Comparison of ENCODE assay signal across 8 cellular contexts in the genomic region with DNA sequence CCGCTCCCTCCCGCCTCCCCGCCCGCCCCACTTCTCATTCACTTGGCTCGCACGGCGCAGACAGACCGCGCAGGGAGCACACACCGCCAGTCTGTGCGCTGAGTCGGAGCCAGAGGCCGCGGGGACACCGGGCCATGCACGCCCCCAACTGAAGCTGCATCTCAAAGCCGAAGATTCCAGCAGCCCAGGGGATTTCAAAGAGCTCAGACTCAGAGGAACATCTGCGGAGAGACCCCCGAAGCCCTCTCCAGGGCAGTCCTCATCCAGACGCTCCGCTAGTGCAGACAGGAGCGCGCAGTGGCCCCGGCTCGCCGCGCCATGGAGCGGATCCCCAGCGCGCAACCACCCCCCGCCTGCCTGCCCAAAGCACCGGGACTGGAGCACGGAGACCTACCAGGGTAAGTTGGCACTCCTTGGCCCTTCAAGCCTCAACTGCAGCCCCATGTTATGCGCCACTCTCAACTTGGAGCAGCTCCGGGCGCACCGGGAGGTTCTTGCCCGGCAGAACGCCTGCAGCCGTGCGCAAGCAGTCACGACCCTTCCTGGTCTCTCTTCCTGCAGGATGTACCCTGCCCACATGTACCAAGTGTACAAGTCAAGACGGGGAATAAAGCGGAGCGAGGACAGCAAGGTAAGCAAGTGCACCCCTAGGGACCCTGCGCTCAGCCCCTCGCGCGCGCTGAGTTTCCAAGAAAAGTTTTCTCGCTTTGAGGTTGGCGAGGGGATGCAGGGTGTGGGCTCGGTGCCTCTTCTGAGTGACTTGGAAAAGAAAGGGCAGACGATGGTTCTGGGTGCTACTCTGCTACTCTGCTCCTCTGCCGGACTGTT. TPM values are rescaled to one million over a fixed set of nuclear protein-coding genes. Genes with fewer than 3 reads are reported as not detected.
DNase-seq lines count a peak whose midpoint lies in the region; ATAC-seq and TF ChIP-seq lines count a peak whose summit lies in the region.

Gene BHLHE40 (plus strand): TSS at position 37 of the 828 bp plus-strand sequence. CDS start 282 bp downstream, at position 319.

- H3K4me3 ChIP-seq in Peyer's patch (peak within 1 kb of the TSS; percentile 75 to 97 (median 90)), lower lobe of right lung (peak within 1 kb of the TSS; percentile 94), suprapubic skin (peak within 1 kb of the TSS; percentile 97)

- intact Hi-C loops in lower lobe of right lung (cut with DNase I): no loop called here

- peak within 1 kb of the TSS; percentile 95 to 100 (median 99) for H3K27ac ChIP-seq in Peyer's patch
- H3K27ac ChIP-seq in lower lobe of right lung: peak within 1 kb of the TSS; percentile 99
- peak within 1 kb of the TSS; percentile 100 for H3K27ac ChIP-seq in suprapubic skin

- TF ChIP-seq POLR2A in Peyer's patch (IDR thresholded peaks at IDR 0.05) (peak; percentile 79 to 86), suprapubic skin (IDR thresholded peaks at IDR 0.05) (peak in 1 of 2 donors; percentile 58)

- H3K27me3 ChIP-seq in Peyer's patch (no peaks in the 10 kb centered on the region), lower lobe of right lung (ENCODE audit: low read depth) (no peaks in the 10 kb centered on the region), suprapubic skin (no peaks in the 10 kb centered on the region)

- peak; percentile 2 for ATAC-seq in HG02610 (IDR thresholded peaks at IDR 0.05; ENCODE audit: unreplicated experiment)
- ATAC-seq in lower lobe of right lung: peak; percentile 55 to 57

- 0% methylated on average over 28 of the region's 55 CpGs for WGBS in suprapubic skin

- H3K9me3 ChIP-seq in Peyer's patch (no peaks in the 10 kb centered on the region), lower lobe of right lung (no peaks in the 10 kb centered on the region), suprapubic skin (no peaks in the 10 kb centered on the region)

- DNase-seq in NCI-H1092 treated with DMSO at 0.1 percent for 48 hours (lab: John Stamatoyannopoulos, UW) (peak; percentile 19), NCI-H1092 (lab: John Stamatoyannopoulos, UW) (no peak), Peyer's patch (peak in 1 of 3 donors; percentile 63), dermis blood vessel endothelial cell (peak; percentile 58), lower lobe of right lung (peak; percentile 57), suprapubic skin (ENCODE audit: low spot score in 2 of 2) (no peak), NCI-H187 treated with DMSO at 0.1 percent for 48 hours (lab: John Stamatoyannopoulos, UW) (no peak)

- H3K36me3 ChIP-seq in Peyer's patch (peaks cover 0 to 10% (median 0%) of the 10 kb centered on the region in 3 donors), lower lobe of right lung (peaks cover 19% of the 10 kb centered on the region), suprapubic skin (peaks cover 9% of the 10 kb centered on the region)

- TF ChIP-seq CTCF in Peyer's patch (IDR thresholded peaks at IDR 0.05): no peak
- TF ChIP-seq CTCF in lower lobe of right lung (IDR thresholded peaks at IDR 0.05): no peak
- TF ChIP-seq CTCF in suprapubic skin (IDR thresholded peaks at IDR 0.05): no peak

- TF ChIP-seq EP300 in suprapubic skin (IDR thresholded peaks at IDR 0.05): no peak

- peaks cover 0 to 41% (median 3%) of the 10 kb centered on the region in 4 donors for H3K4me1 ChIP-seq in Peyer's patch
- peaks cover 50% of the 10 kb centered on the region for H3K4me1 ChIP-seq in lower lobe of right lung
- peaks cover 62% of the 10 kb centered on the region for H3K4me1 ChIP-seq in suprapubic skin

RNA-seq across cellular contexts. Expression of gene BHLHE40, which starts in this region (rescaled TPM):
- total RNA-seq in Peyer's patch: 10 to 100 TPM; 20.3 to 78.4 (median 44.3) TPM
- total RNA-seq in dermis blood vessel endothelial cell: 7.5 and 16.0 TPM in 2 replicates
- total RNA-seq in lower lobe of right lung: 84.8 TPM
- total RNA-seq in suprapubic skin: 100 to 1,000 TPM in 1 of 4 donors, 10 to 100 TPM in 3; 63.0 to 154 (median 93.3) TPM

Comparison
In these comparisons a context has a peak if more than half of its experiments do, and no peak if none do; other contexts are left out.
1. DNase-seq: peak in NCI-H1092 treated with DMSO at 0.1 percent for 48 hours (single experiment), dermis blood vessel endothelial cell (single experiment) and lower lobe of right lung (single experiment); none in NCI-H1092 (single experiment), suprapubic skin (0 of 2) and NCI-H187 treated with DMSO at 0.1 percent for 48 hours (single experiment).
2. Peak in every context shown above with its lines, with median percentiles within 50 percentile points of each other: H3K27ac ChIP-seq and H3K4me3 ChIP-seq.